Comparison of ENCODE assay signal across 1 cellular context in the genomic region with DNA sequence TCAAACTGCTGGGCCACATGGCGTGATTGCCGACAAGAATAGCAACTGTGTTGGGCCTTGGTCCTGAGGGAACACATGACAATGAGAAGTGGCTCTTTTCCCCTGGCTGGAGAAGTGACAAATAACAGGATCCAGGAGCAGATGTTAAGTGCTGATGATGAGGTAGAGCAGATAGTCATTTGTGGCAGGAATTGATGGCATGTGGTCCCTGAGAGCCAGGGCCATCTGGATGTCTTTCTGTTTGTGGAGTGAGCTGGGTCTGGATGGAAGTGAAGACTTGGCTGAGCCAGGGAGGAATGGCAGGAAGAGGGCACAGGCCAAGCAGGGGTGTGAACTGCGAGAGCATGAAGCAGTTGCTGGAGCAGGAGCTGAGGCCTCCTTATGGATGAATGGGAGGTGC.
TF ChIP-seq lines count a peak whose summit lies in the region.

No MANE protein-coding gene starts in this region.

TF ChIP-seq in SK-N-SH, 30 proteins besides CTCF, POLR2A, EP300 and RAD21 (continued from another document):
- TF ChIP-seq CHD2 (IDR thresholded peaks at IDR 0.05; ENCODE audit: low read length, partially characterized antibody) = peak; percentile 94
- TF ChIP-seq, protein P1, sequence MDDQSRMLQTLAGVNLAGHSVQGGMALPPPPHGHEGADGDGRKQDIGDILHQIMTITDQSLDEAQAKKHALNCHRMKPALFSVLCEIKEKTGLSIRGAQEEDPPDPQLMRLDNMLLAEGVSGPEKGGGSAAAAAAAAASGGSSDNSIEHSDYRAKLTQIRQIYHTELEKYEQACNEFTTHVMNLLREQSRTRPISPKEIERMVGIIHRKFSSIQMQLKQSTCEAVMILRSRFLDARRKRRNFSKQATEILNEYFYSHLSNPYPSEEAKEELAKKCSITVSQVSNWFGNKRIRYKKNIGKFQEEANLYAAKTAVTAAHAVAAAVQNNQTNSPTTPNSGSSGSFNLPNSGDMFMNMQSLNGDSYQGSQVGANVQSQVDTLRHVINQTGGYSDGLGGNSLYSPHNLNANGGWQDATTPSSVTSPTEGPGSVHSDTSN (IDR thresholded peaks at IDR 0.05) = peak; percentile 74
- TF ChIP-seq TCF12 (IDR thresholded peaks at IDR 0.05) = peak; percentile 95
- no peak for TF ChIP-seq EZH2phosphoT487 (IDR thresholded peaks at IDR 0.05; ENCODE audit: borderline replicate concordance, low read depth)
- TF ChIP-seq RCOR1 (IDR thresholded peaks at IDR 0.05; ENCODE audit: low read length) = peak; percentile 99
- no peak for TF ChIP-seq SMC3 (IDR thresholded peaks at IDR 0.05; ENCODE audit: low read depth, low read length)
TF ChIP-seq in SK-N-SH: peak in this region for 10.
